ENCODE assay signal across 10 cellular contexts in genomic region chr21:14533555-14534400, GRCh38. TPM values are rescaled to one million over a fixed set of nuclear protein-coding genes. Genes with fewer than 3 reads are reported as not detected.
DNase-seq lines count a peak whose midpoint lies in the region; ATAC-seq and TF ChIP-seq lines count a peak whose summit lies in the region.
"Had no signal": no experiment of that assay in that cellular context is flagged by ENCODE, and none has a peak within 500 bp of the region (broad histone marks: within the 10 kb centered on the region; RNA-seq: fewer than 3 reads in every experiment).

No MANE protein-coding gene starts in this region.

- no peak overlapping the region for H2AFZ ChIP-seq in MM.1S (ENCODE audit: low read length)

- no peak for TF ChIP-seq CTCF in upper lobe of left lung (IDR thresholded peaks at IDR 0.05)
- no peak for TF ChIP-seq CTCF in MM.1S (IDR thresholded peaks at IDR 0.05; ENCODE audit: low read length)
- TF ChIP-seq CTCF in WTC11 (IDR thresholded peaks at IDR 0.05), result no peak

- H3K27me3 Mint-ChIP-seq in WTC11 (ENCODE audit: low read depth), result no peaks in the 10 kb centered on the region

- no peak overlapping the region for H3K4me3 ChIP-seq in upper lobe of left lung
- no peak overlapping the region for H3K4me3 ChIP-seq in MM.1S (ENCODE audit: low read length)
- H3K4me3 ChIP-seq: SJSA1 had no signal

- 73 to 78% methylated on average over 5 of the region's 5 CpGs for WGBS in upper lobe of left lung, 2 donors

- no peak overlapping the region for H3K4me2 ChIP-seq in MM.1S (ENCODE audit: low read depth, low read length)

- no peaks in the 10 kb centered on the region for H3K79me2 ChIP-seq in MM.1S (ENCODE audit: low read length)

- H3K27me3 ChIP-seq in upper lobe of left lung, result no peaks in the 10 kb centered on the region
- no peaks in the 10 kb centered on the region for H3K27me3 ChIP-seq in MM.1S (replicated peaks; ENCODE audit: insufficient read depth, low read length)
- H3K27me3 ChIP-seq: SJSA1 had no signal

- H3K36me3 ChIP-seq in upper lobe of left lung (no peaks in the 10 kb centered on the region), MM.1S (replicated peaks; ENCODE audit: insufficient read depth, low read length) (no peaks in the 10 kb centered on the region)
- H3K36me3 ChIP-seq: SJSA1 had no signal

- TF ChIP-seq EP300 in upper lobe of left lung (IDR thresholded peaks at IDR 0.05), result peak in 1 of 4 donors; percentile 45

- peak in 1 of 4 donors; percentile 25 for TF ChIP-seq POLR2A in upper lobe of left lung (IDR thresholded peaks at IDR 0.05)

- no peak overlapping the region for H3K4me3 Mint-ChIP-seq in WTC11
- H3K4me3 Mint-ChIP-seq: neural crest cell had no signal

- H3F3A ChIP-seq in MM.1S (ENCODE audit: insufficient read depth, low read length), result no peaks in the 10 kb centered on the region

- no peaks in the 10 kb centered on the region for H3K4me1 Mint-ChIP-seq in WTC11

- H4K20me1 ChIP-seq in MM.1S (ENCODE audit: insufficient read depth, low read length), result no peaks in the 10 kb centered on the region

- H3K27ac Mint-ChIP-seq in WTC11, result no peak overlapping the region

- no peaks in the 10 kb centered on the region for H3K9me2 ChIP-seq in MM.1S (replicated peaks; ENCODE audit: insufficient read depth, low read length)

- H3K9me3 ChIP-seq in upper lobe of left lung (no peaks in the 10 kb centered on the region), MM.1S (replicated peaks; ENCODE audit: insufficient read depth, low read length) (no peaks in the 10 kb centered on the region)
- H3K9me3 ChIP-seq: SJSA1 had no signal

- H3K4me1 ChIP-seq in upper lobe of left lung, result no peaks in the 10 kb centered on the region
- no peaks in the 10 kb centered on the region for H3K4me1 ChIP-seq in MM.1S (ENCODE audit: low read length)

- peaks cover 8% of the 10 kb centered on the region for H3K36me3 Mint-ChIP-seq in WTC11

- DNase-seq in LoVo (ENCODE audit: low spot score) (peak; percentile 56), dermis blood vessel endothelial cell (peak; percentile 49), upper lobe of left lung (no peak), MM.1S (no peak), ACHN (no peak), WTC11 (ENCODE audit: low spot score) (no peak)

- POLR2A ChIA-PET in WTC11 (lab: Charles Lee), result no interaction called here

- H3K9me3 Mint-ChIP-seq in WTC11, result peaks cover 32% of the 10 kb centered on the region

- CTCF ChIA-PET in WTC11 (lab: Charles Lee), result no interaction called here

- peak overlapping the region in 2 of 4 donors; percentile 44 to 56 for H3K27ac ChIP-seq in upper lobe of left lung
- H3K27ac ChIP-seq in MM.1S (ENCODE audit: low read length), result no peak overlapping the region
- H3K27ac ChIP-seq: SJSA1 had no signal

- in situ Hi-C loops in ACHN (cut with HindIII; ENCODE audit: low pct_ligation_motif_present, low pct_unique_long_range_greater_than_20kb, low sequenced_read_pairs), result no loop called here

- H3K9ac ChIP-seq in MM.1S (ENCODE audit: low read length), result no peak overlapping the region

- ATAC-seq in GM18498 (IDR thresholded peaks at IDR 0.05; ENCODE audit: unreplicated experiment) (peak; percentile 82), GM21723 (IDR thresholded peaks at IDR 0.05; ENCODE audit: unreplicated experiment) (peak; percentile 86), upper lobe of left lung (ENCODE audit: low FRiP score in 2 of 2) (peak; percentile 53 to 61), WTC11 (no peak)

TF ChIP-seq in WTC11, 78 proteins besides CTCF, POLR2A, EP300 and RAD21:
- no peak for TF ChIP-seq PRRX2 (CRISPR knock-in tag; IDR thresholded peaks at IDR 0.05)
- TF ChIP-seq ATF6 (CRISPR knock-in tag; IDR thresholded peaks at IDR 0.05), result no peak
- TF ChIP-seq HMGXB4 (CRISPR knock-in tag; IDR thresholded peaks at IDR 0.05), result no peak
- no peak for TF ChIP-seq ZNF121 (CRISPR knock-in tag; IDR thresholded peaks at IDR 0.05)
- TF ChIP-seq GABPB1 (CRISPR knock-in tag; IDR thresholded peaks at IDR 0.05), result no peak
- TF ChIP-seq ZNF423 (CRISPR knock-in tag; IDR thresholded peaks at IDR 0.05), result no peak
- no peak for TF ChIP-seq ZNF396 (CRISPR knock-in tag; IDR thresholded peaks at IDR 0.05; ENCODE audit: borderline replicate concordance)
- no peak for TF ChIP-seq EMX1 (CRISPR knock-in tag; IDR thresholded peaks at IDR 0.05)
- TF ChIP-seq NR2C2 (CRISPR knock-in tag; IDR thresholded peaks at IDR 0.05), result no peak
- no peak for TF ChIP-seq ATF1 (CRISPR knock-in tag; IDR thresholded peaks at IDR 0.05)
- no peak for TF ChIP-seq ZNF317 (CRISPR knock-in tag; IDR thresholded peaks at IDR 0.05; ENCODE audit: borderline replicate concordance, low read depth)
- TF ChIP-seq PRDM15 (CRISPR knock-in tag; IDR thresholded peaks at IDR 0.05), result no peak

RNA-seq across cellular contexts. Expression of gene SAMSN1, which starts 12.3 kb away (rescaled TPM):
- total RNA-seq in dermis blood vessel endothelial cell (0.05 TPM in 1 of 2 replicates, not detected in the other), upper lobe of left lung (10 to 100 TPM; 16.4 to 29.3 (median 20.3) TPM), WTC11 (2021) (1.0 to 1.3 TPM (median 1.2 TPM) in 3 replicates)
- total RNA-seq: neural crest cell, SJSA1 had no signal

Comparison
In these comparisons a context has a peak if more than half of its experiments do, and no peak if none do; other contexts are left out.
1. DNase-seq: peak in LoVo (single experiment) and dermis blood vessel endothelial cell (single experiment); none in upper lobe of left lung (0 of 2), MM.1S (single experiment), ACHN (single experiment) and WTC11 (single experiment).